ENCODE assay signal across 1 cellular context in the genomic region with DNA sequence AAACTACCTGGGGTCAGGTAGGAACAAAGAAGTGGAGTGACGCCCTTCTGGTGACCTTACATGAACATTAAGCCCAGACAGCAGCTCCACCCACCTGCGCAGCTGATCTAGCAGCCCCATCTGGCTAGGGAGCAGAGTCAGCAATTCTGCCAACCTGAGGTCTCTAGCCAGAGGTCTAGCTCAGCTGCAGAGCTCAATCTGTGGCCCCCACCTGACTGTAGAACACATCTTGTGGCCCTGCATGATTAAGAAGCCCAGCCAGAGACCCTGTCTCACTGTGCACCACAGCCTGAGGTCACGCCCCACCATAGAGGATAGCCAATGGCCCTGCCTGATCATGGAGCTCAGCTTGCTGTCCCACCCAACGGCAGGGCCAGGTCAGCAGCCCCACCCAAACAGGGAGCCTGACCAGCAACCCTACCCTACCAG.
TF ChIP-seq lines count a peak whose summit lies in the region.

No MANE protein-coding gene starts in this region.

TF ChIP-seq in K562, 482 proteins besides CTCF, POLR2A, EP300 and RAD21 (continued from another document and continues in another):
- TF ChIP-seq, protein P1, sequence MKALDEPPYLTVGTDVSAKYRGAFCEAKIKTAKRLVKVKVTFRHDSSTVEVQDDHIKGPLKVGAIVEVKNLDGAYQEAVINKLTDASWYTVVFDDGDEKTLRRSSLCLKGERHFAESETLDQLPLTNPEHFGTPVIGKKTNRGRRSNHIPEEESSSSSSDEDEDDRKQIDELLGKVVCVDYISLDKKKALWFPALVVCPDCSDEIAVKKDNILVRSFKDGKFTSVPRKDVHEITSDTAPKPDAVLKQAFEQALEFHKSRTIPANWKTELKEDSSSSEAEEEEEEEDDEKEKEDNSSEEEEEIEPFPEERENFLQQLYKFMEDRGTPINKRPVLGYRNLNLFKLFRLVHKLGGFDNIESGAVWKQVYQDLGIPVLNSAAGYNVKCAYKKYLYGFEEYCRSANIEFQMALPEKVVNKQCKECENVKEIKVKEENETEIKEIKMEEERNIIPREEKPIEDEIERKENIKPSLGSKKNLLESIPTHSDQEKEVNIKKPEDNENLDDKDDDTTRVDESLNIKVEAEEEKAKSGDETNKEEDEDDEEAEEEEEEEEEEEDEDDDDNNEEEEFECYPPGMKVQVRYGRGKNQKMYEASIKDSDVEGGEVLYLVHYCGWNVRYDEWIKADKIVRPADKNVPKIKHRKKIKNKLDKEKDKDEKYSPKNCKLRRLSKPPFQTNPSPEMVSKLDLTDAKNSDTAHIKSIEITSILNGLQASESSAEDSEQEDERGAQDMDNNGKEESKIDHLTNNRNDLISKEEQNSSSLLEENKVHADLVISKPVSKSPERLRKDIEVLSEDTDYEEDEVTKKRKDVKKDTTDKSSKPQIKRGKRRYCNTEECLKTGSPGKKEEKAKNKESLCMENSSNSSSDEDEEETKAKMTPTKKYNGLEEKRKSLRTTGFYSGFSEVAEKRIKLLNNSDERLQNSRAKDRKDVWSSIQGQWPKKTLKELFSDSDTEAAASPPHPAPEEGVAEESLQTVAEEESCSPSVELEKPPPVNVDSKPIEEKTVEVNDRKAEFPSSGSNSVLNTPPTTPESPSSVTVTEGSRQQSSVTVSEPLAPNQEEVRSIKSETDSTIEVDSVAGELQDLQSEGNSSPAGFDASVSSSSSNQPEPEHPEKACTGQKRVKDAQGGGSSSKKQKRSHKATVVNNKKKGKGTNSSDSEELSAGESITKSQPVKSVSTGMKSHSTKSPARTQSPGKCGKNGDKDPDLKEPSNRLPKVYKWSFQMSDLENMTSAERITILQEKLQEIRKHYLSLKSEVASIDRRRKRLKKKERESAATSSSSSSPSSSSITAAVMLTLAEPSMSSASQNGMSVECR (CRISPR knock-in tag; IDR thresholded peaks at IDR 0.05) = no peak
- no peak for TF ChIP-seq CHCHD3 (CRISPR knock-in tag; IDR thresholded peaks at IDR 0.05)
- no peak for TF ChIP-seq PHF21A (IDR thresholded peaks at IDR 0.05; ENCODE audit: borderline replicate concordance, low read depth)
- TF ChIP-seq MYC (IDR thresholded peaks at IDR 0.05; ENCODE audit: low read depth, low read length) = no peak
- TF ChIP-seq MYC (CRISPR knock-in tag; IDR thresholded peaks at IDR 0.05; ENCODE audit: borderline replicate concordance, low read depth) = no peak
- TF ChIP-seq CHD1 (IDR thresholded peaks at IDR 0.05; ENCODE audit: low read length) = no peak
- TF ChIP-seq, protein P2, sequence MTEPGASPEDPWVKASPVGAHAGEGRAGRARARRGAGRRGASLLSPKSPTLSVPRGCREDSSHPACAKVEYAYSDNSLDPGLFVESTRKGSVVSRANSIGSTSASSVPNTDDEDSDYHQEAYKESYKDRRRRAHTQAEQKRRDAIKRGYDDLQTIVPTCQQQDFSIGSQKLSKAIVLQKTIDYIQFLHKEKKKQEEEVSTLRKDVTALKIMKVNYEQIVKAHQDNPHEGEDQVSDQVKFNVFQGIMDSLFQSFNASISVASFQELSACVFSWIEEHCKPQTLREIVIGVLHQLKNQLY (CRISPR knock-in tag; conservative IDR thresholded peaks at IDR 0.05) = no peak
- TF ChIP-seq TFAP4 (CRISPR knock-in tag; IDR thresholded peaks at IDR 0.05; ENCODE audit: borderline replicate concordance) = peak; percentile 85
- no peak for TF ChIP-seq SAFB (IDR thresholded peaks at IDR 0.05; ENCODE audit: borderline replicate concordance, low read depth, low read length)
- TF ChIP-seq TOE1 (IDR thresholded peaks at IDR 0.05; ENCODE audit: borderline replicate concordance) = no peak
- no peak for TF ChIP-seq TOE1 (CRISPR knock-in tag; IDR thresholded peaks at IDR 0.05; ENCODE audit: borderline replicate concordance, low read depth)
- TF ChIP-seq GATAD2B (IDR thresholded peaks at IDR 0.05; ENCODE audit: borderline replicate concordance) = no peak
- TF ChIP-seq, protein P3, sequence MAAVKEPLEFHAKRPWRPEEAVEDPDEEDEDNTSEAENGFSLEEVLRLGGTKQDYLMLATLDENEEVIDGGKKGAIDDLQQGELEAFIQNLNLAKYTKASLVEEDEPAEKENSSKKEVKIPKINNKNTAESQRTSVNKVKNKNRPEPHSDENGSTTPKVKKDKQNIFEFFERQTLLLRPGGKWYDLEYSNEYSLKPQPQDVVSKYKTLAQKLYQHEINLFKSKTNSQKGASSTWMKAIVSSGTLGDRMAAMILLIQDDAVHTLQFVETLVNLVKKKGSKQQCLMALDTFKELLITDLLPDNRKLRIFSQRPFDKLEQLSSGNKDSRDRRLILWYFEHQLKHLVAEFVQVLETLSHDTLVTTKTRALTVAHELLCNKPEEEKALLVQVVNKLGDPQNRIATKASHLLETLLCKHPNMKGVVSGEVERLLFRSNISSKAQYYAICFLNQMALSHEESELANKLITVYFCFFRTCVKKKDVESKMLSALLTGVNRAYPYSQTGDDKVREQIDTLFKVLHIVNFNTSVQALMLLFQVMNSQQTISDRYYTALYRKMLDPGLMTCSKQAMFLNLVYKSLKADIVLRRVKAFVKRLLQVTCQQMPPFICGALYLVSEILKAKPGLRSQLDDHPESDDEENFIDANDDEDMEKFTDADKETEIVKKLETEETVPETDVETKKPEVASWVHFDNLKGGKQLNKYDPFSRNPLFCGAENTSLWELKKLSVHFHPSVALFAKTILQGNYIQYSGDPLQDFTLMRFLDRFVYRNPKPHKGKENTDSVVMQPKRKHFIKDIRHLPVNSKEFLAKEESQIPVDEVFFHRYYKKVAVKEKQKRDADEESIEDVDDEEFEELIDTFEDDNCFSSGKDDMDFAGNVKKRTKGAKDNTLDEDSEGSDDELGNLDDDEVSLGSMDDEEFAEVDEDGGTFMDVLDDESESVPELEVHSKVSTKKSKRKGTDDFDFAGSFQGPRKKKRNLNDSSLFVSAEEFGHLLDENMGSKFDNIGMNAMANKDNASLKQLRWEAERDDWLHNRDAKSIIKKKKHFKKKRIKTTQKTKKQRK (IDR thresholded peaks at IDR 0.05; ENCODE audit: borderline replicate concordance, low read depth, low read length) = no peak
- no peak for TF ChIP-seq RBM14 (IDR thresholded peaks at IDR 0.05; ENCODE audit: borderline replicate concordance, insufficient read depth, low read depth, low read length)
- TF ChIP-seq SRSF9 (IDR thresholded peaks at IDR 0.05; ENCODE audit: borderline replicate concordance, low read depth, low read length) = no peak
- TF ChIP-seq, protein P4, sequence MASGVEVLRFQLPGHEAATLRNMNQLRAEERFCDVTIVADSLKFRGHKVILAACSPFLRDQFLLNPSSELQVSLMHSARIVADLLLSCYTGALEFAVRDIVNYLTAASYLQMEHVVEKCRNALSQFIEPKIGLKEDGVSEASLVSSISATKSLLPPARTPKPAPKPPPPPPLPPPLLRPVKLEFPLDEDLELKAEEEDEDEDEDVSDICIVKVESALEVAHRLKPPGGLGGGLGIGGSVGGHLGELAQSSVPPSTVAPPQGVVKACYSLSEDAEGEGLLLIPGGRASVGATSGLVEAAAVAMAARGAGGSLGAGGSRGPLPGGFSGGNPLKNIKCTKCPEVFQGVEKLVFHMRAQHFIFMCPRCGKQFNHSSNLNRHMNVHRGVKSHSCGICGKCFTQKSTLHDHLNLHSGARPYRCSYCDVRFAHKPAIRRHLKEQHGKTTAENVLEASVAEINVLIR (CRISPR knock-in tag; IDR thresholded peaks at IDR 0.05) = no peak
- no peak for TF ChIP-seq ILF3 (IDR thresholded peaks at IDR 0.05; ENCODE audit: borderline replicate concordance)
- TF ChIP-seq CREM (IDR thresholded peaks at IDR 0.05; ENCODE audit: low read depth) = no peak
- no peak for TF ChIP-seq ZNF778 (CRISPR knock-in tag; IDR thresholded peaks at IDR 0.05)
- no peak for TF ChIP-seq HMBOX1 (IDR thresholded peaks at IDR 0.05)
- no peak for TF ChIP-seq TCF7L2 (IDR thresholded peaks at IDR 0.05; ENCODE audit: low read depth, low read length)
- TF ChIP-seq CBX1 (IDR thresholded peaks at IDR 0.05; ENCODE audit: low read depth) = no peak
- no peak for TF ChIP-seq TGIF2 (CRISPR knock-in tag; IDR thresholded peaks at IDR 0.05)
- TF ChIP-seq ZNF75A (CRISPR knock-in tag; IDR thresholded peaks at IDR 0.05) = no peak
- TF ChIP-seq RB1 (IDR thresholded peaks at IDR 0.05; ENCODE audit: low read depth) = no peak
- TF ChIP-seq DMBX1 (CRISPR knock-in tag; IDR thresholded peaks at IDR 0.05; ENCODE audit: borderline replicate concordance) = no peak
- no peak for TF ChIP-seq MAZ (CRISPR knock-in tag; conservative IDR thresholded peaks at IDR 0.05 in 1 of 2, IDR thresholded peaks at IDR 0.05 in 1 of 2)
- TF ChIP-seq KAT7 (CRISPR knock-in tag; IDR thresholded peaks at IDR 0.05; ENCODE audit: borderline replicate concordance) = no peak
- no peak for TF ChIP-seq FOXK2 (conservative IDR thresholded peaks at IDR 0.05 in 1 of 2, IDR thresholded peaks at IDR 0.05 in 1 of 2; ENCODE audit: low read depth in 2 of 2)
- peak; percentile 73 to 83 for TF ChIP-seq TRIM24 (IDR thresholded peaks at IDR 0.05)
- TF ChIP-seq, protein P5, sequence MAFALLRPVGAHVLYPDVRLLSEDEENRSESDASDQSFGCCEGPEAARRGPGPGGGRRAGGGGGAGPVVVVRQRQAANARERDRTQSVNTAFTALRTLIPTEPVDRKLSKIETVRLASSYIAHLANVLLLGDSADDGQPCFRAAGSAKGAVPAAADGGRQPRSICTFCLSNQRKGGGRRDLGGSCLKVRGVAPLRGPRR (CRISPR knock-in tag; IDR thresholded peaks at IDR 0.05) = no peak
- TF ChIP-seq MLLT1 (IDR thresholded peaks at IDR 0.05) = no peak
- no peak for TF ChIP-seq CHAMP1 (IDR thresholded peaks at IDR 0.05)
- no peak for TF ChIP-seq E2F1 (CRISPR knock-in tag; IDR thresholded peaks at IDR 0.05)
- no peak for TF ChIP-seq CCAR2 (IDR thresholded peaks at IDR 0.05; ENCODE audit: low read depth, low read length)
- TF ChIP-seq NR2C2 (CRISPR knock-in tag; IDR thresholded peaks at IDR 0.05) = no peak
- TF ChIP-seq NR2C2 (tag; IDR thresholded peaks at IDR 0.05) = no peak
- TF ChIP-seq ELF2 (CRISPR knock-in tag; IDR thresholded peaks at IDR 0.05) = no peak
- no peak for TF ChIP-seq ZNF143 (CRISPR knock-in tag; IDR thresholded peaks at IDR 0.05)
- 0 out of 2 replicates have a peak, but pooled peaks have one; percentile 36 for TF ChIP-seq SOX6 (IDR thresholded peaks at IDR 0.05)
- TF ChIP-seq MTA2 (IDR thresholded peaks at IDR 0.05; ENCODE audit: low read depth) = peak; percentile 57
- no peak for TF ChIP-seq NONO (IDR thresholded peaks at IDR 0.05; ENCODE audit: low read depth in 2 of 2, low read length in 1 of 2)
- TF ChIP-seq CEBPG (CRISPR knock-in tag; IDR thresholded peaks at IDR 0.05) = no peak
- TF ChIP-seq CEBPG (tag; conservative IDR thresholded peaks at IDR 0.05 in 1 of 2, IDR thresholded peaks at IDR 0.05 in 1 of 2) = no peak
- no peak for TF ChIP-seq ZSCAN29 (IDR thresholded peaks at IDR 0.05)
- 0 out of 2 replicates have a peak, but pooled peaks have one; percentile 21 for TF ChIP-seq PHB2 (IDR thresholded peaks at IDR 0.05; ENCODE audit: low read depth)
- peak; percentile 39 for TF ChIP-seq EGR1 (conservative IDR thresholded peaks at IDR 0.05)
- TF ChIP-seq MAFG (tag; conservative IDR thresholded peaks at IDR 0.05) = peak; percentile 93
- TF ChIP-seq HNRNPUL1 (IDR thresholded peaks at IDR 0.05; ENCODE audit: low read length) = no peak
